Comparison of ENCODE assay signal across 23 cellular contexts in the genomic region with DNA sequence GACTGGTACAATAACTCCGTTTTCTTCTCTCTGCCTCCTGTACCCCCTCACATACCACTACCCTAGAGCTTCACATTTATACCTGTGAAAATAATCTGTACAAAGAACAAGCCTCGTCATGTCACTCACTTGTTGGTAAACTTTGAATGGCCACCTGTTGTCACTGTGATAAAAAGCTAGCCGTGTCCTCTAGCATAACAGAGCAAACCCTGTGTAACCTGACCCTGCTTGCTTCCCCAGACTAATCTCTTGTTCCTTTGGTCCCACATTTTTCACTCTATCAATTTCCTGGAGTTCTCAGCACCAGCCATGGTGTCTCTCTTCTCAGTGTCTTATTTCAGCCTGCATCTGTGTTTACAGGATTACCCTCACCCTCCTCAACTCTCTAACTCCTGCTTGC.
DNase-seq lines count a peak whose midpoint lies in the region; ATAC-seq, FAIRE-seq and TF ChIP-seq lines count a peak whose summit lies in the region.
"Had no signal": no experiment of that assay in that cellular context is flagged by ENCODE, and none has a peak within 500 bp of the region (broad histone marks: within the 10 kb centered on the region; RNA-seq: fewer than 3 reads in every experiment).

No MANE protein-coding gene starts in this region.

- in situ Hi-C loops in HepG2 (cut with HindIII; ENCODE audit: extremely low pct_ligation_motif_present, low pct_unique_long_range_greater_than_20kb): no loop called here

- no peaks in the 10 kb centered on the region for H3K36me3 Mint-ChIP-seq in endothelial cell (ENCODE audit: low read depth, unreplicated experiment)
- no peaks in the 10 kb centered on the region for H3K36me3 Mint-ChIP-seq in type B pancreatic cell
- H3K36me3 Mint-ChIP-seq: activated naive CD8-positive, alpha-beta T cell treated with anti-CD3 and anti-CD28 coated beads, Interleukin-2, amount 10 ng/mL, durations not matched to agents 7 days and 5 days; immature natural killer cell had no signal

- H3K4me3 Mint-ChIP-seq in endothelial cell (ENCODE audit: unreplicated experiment): no peak overlapping the region
- peak overlapping the region; percentile 2 for H3K4me3 Mint-ChIP-seq in type B pancreatic cell
- H3K4me3 Mint-ChIP-seq: activated naive CD8-positive, alpha-beta T cell treated with anti-CD3 and anti-CD28 coated beads, Interleukin-2, amount 10 ng/mL, durations not matched to agents 7 days and 5 days; immature natural killer cell had no signal

- H3K4me1 Mint-ChIP-seq in endothelial cell (ENCODE audit: unreplicated experiment): peaks cover 22% of the 10 kb centered on the region
- peaks cover 19% of the 10 kb centered on the region for H3K4me1 Mint-ChIP-seq in type B pancreatic cell (ENCODE audit: unreplicated experiment)
- H3K4me1 Mint-ChIP-seq: activated naive CD8-positive, alpha-beta T cell treated with anti-CD3 and anti-CD28 coated beads, Interleukin-2, amount 10 ng/mL, durations not matched to agents 7 days and 5 days; immature natural killer cell had no signal

- no peak overlapping the region for H3K9ac ChIP-seq in HepG2 (ENCODE audit: insufficient read depth, low read depth, low read length)
- H3K9ac ChIP-seq: BLaER1 treated with 17β-estradiol and CSF1 and Interleukin-3, amounts not matched to agents 10 nM and 100 nM; parathyroid adenoma had no signal

- CTCF ChIA-PET in HepG2 (lab: Yijun Ruan, JAX; ENCODE audit: low intra/inter-chr PET ratio, low total read pairs): no interaction called here

- intact Hi-C loops in HepG2 (cut with micrococcal nuclease; ENCODE audit: unreplicated experiment): no loop called here
- intact Hi-C loops in right lobe of liver (cut with DNase I): no loop called here
- intact Hi-C loops in adrenal gland (cut with DNase I): no loop called here

- no peak for TF ChIP-seq EP300 in HepG2 (IDR thresholded peaks at IDR 0.05; ENCODE audit: low read depth in 2 of 2, low read length in 2 of 2)
- no peak for TF ChIP-seq EP300 in HepG2 (CRISPR knock-in tag; IDR thresholded peaks at IDR 0.05; ENCODE audit: borderline replicate concordance)

- no TSS peak for BruUV-seq in HepG2 (replicated peaks; lab: Mats Ljungman, UMichigan)

- no peaks in the 10 kb centered on the region for H3K27me3 ChIP-seq in HepG2 (ENCODE audit: control insufficient read depth in 1 of 2, insufficient read depth in 2 of 2, low read length in 2 of 2)
- no peaks in the 10 kb centered on the region for H3K27me3 ChIP-seq in right lobe of liver
- no peaks in the 10 kb centered on the region for H3K27me3 ChIP-seq in adrenal gland
- H3K27me3 ChIP-seq: BLaER1 treated with 17β-estradiol and CSF1 and Interleukin-3, amounts not matched to agents 10 nM and 100 nM had no signal

- no peak overlapping the region for H3K4me2 ChIP-seq in HepG2 (ENCODE audit: low read depth, low read length)
- H3K4me2 ChIP-seq: BLaER1 treated with 17β-estradiol and CSF1 and Interleukin-3, amounts not matched to agents 10 nM and 100 nM had no signal

- TF ChIP-seq RAD21 in HepG2 (CRISPR knock-in tag; IDR thresholded peaks at IDR 0.05): no peak

- H3K36me3 ChIP-seq in HepG2 (replicated peaks in 1 of 2; ENCODE audit: control insufficient read depth in 1 of 2, insufficient read depth in 2 of 2, low read length in 2 of 2): no peaks in the 10 kb centered on the region
- H3K36me3 ChIP-seq in right lobe of liver: no peaks in the 10 kb centered on the region
- H3K36me3 ChIP-seq in adrenal gland (replicated peaks in 1 of 2): no peaks in the 10 kb centered on the region
- H3K36me3 ChIP-seq: BLaER1 treated with 17β-estradiol and CSF1 and Interleukin-3, amounts not matched to agents 10 nM and 100 nM had no signal

- H3K9me3 ChIP-seq in HepG2 (ENCODE audit: low read length): no peaks in the 10 kb centered on the region
- no peaks in the 10 kb centered on the region for H3K9me3 ChIP-seq in right lobe of liver
- H3K9me3 ChIP-seq in adrenal gland (replicated peaks in 1 of 3): no peaks in the 10 kb centered on the region
- H3K9me3 ChIP-seq: BLaER1 treated with 17β-estradiol and CSF1 and Interleukin-3, amounts not matched to agents 10 nM and 100 nM had no signal

- no peak overlapping the region for H3K4me3 ChIP-seq in HepG2 (replicated peaks in 1 of 3; ENCODE audit: insufficient read depth in 1 of 3, low read depth in 2 of 3, low read length in 3 of 3)
- H3K4me3 ChIP-seq in right lobe of liver: no peak overlapping the region
- H3K4me3 ChIP-seq in adrenal gland: no peak overlapping the region
- H3K4me3 ChIP-seq: BLaER1 treated with 17β-estradiol and CSF1 and Interleukin-3, amounts not matched to agents 10 nM and 100 nM; dorsolateral prefrontal cortex; SK-N-MC had no signal

- H4K20me1 ChIP-seq in HepG2 (ENCODE audit: insufficient read depth, low read length): no peaks in the 10 kb centered on the region
- H4K20me1 ChIP-seq: BLaER1 treated with 17β-estradiol and CSF1 and Interleukin-3, amounts not matched to agents 10 nM and 100 nM had no signal

- ATAC-seq in HepG2: no peak
- no peak for ATAC-seq in right lobe of liver
- no peak for ATAC-seq in HG02588 (IDR thresholded peaks at IDR 0.05; ENCODE audit: unreplicated experiment)
- ATAC-seq: activated CD4-positive, CD25-positive, alpha-beta regulatory T cell treated with anti-CD3 and anti-CD28 coated beads, Interleukin-2, amount 50 U/mL, for 24 hours; esophagus mucosa; Panc1 had no signal

- no peak for FAIRE-seq in HepG2 (lab: Jason Lieb, UNC)
- FAIRE-seq: bronchial epithelial cell had no signal

- no peak for DNase-seq in HepG2 (ENCODE audit: low spot score)
- DNase-seq in right lobe of liver: no peak
- DNase-seq in NCI-H748 treated with DMSO at 0.1 percent for 48 hours (lab: John Stamatoyannopoulos, UW): peak; percentile 19
- no peak for DNase-seq in endothelial cell (ENCODE audit: low spot score)
- DNase-seq in type B pancreatic cell (ENCODE audit: extremely low spot score, unreplicated experiment): no peak
- DNase-seq in adrenal gland: no peak
- DNase-seq in activated CD8-positive, alpha-beta memory T cell treated with anti-CD3 and anti-CD28 coated beads for 24 hours: no peak
- DNase-seq: activated naive CD8-positive, alpha-beta T cell treated with anti-CD3 and anti-CD28 coated beads, Interleukin-2, amount 10 ng/mL, durations not matched to agents 7 days and 5 days; DND-41; dorsolateral prefrontal cortex; HCEC 1CT; immature natural killer cell; Kasumi-1; NCI-H1092 treated with DMSO at 0.1 percent for 48 hours; NCI-H446 treated with DMSO at 0.1 percent for 48 hours had no signal

- H3K27ac ChIP-seq in HepG2 (ENCODE audit: extremely low read length, insufficient read depth, low read length) (no peak overlapping the region), right lobe of liver (no peak overlapping the region), adrenal gland (no peak overlapping the region)
- H3K27ac ChIP-seq: BLaER1 treated with 17β-estradiol and CSF1 and Interleukin-3, amounts not matched to agents 10 nM and 100 nM; dorsolateral prefrontal cortex; parathyroid adenoma; SK-N-MC had no signal

- POLR2A ChIA-PET in HepG2 (lab: Yijun Ruan, JAX): no interaction called here

- H3K27ac Mint-ChIP-seq in endothelial cell (ENCODE audit: unreplicated experiment) (peak overlapping the region; percentile 78), type B pancreatic cell (peak overlapping the region; percentile 21)
- H3K27ac Mint-ChIP-seq: activated naive CD8-positive, alpha-beta T cell treated with anti-CD3 and anti-CD28 coated beads, Interleukin-2, amount 10 ng/mL, durations not matched to agents 7 days and 5 days; immature natural killer cell had no signal

- H3K4me1 ChIP-seq in HepG2 (ENCODE audit: insufficient read depth, low read length) (no peaks in the 10 kb centered on the region), right lobe of liver (no peaks in the 10 kb centered on the region), adrenal gland (replicated peaks in 1 of 2) (no peaks in the 10 kb centered on the region)
- H3K4me1 ChIP-seq: parathyroid adenoma had no signal

- TF ChIP-seq CTCF in HepG2 (CRISPR knock-in tag; IDR thresholded peaks at IDR 0.05): no peak
- no peak for TF ChIP-seq CTCF in right lobe of liver (IDR thresholded peaks at IDR 0.05)
- no peak for TF ChIP-seq CTCF in endothelial cell (IDR thresholded peaks at IDR 0.05; ENCODE audit: unreplicated experiment)
- no peak for TF ChIP-seq CTCF in type B pancreatic cell (conservative IDR thresholded peaks at IDR 0.05)
- TF ChIP-seq CTCF in adrenal gland (IDR thresholded peaks at IDR 0.05): no peak

- H2AFZ ChIP-seq in HepG2 (ENCODE audit: low read length): peak overlapping the region; percentile 6
- H2AFZ ChIP-seq: parathyroid adenoma had no signal

- no peaks in the 10 kb centered on the region for H3K79me2 ChIP-seq in HepG2 (ENCODE audit: insufficient read depth, low read length)
- H3K79me2 ChIP-seq: parathyroid adenoma had no signal

- 4% methylated on average over 3 of the region's 3 CpGs for WGBS in HepG2 (ENCODE audit: low lambda C conversion rate)
- 18% methylated on average over 3 of the region's 3 CpGs for WGBS in right lobe of liver (ENCODE audit: insufficient coverage, low coverage, low lambda C conversion rate, missing lambda C conversion rate)
- 43 to 52% (median 48%) methylated on average over 3 of the region's 3 CpGs for WGBS in adrenal gland, 4 donors

- H3K27me3 Mint-ChIP-seq in endothelial cell (ENCODE audit: unreplicated experiment) (no peaks in the 10 kb centered on the region), type B pancreatic cell (no peaks in the 10 kb centered on the region)
- H3K27me3 Mint-ChIP-seq: activated naive CD8-positive, alpha-beta T cell treated with anti-CD3 and anti-CD28 coated beads, Interleukin-2, amount 10 ng/mL, durations not matched to agents 7 days and 5 days had no signal

- TF ChIP-seq POLR2A in HepG2 (IDR thresholded peaks at IDR 0.05; ENCODE audit: insufficient read depth in 1 of 2, low read depth in 2 of 2, low read length in 2 of 2) (no peak), right lobe of liver (IDR thresholded peaks at IDR 0.05) (no peak), adrenal gland (IDR thresholded peaks at IDR 0.05) (no peak)

- H3K9me3 Mint-ChIP-seq in endothelial cell (ENCODE audit: unreplicated experiment) (no peaks in the 10 kb centered on the region), type B pancreatic cell (no peaks in the 10 kb centered on the region)
- H3K9me3 Mint-ChIP-seq: activated naive CD8-positive, alpha-beta T cell treated with anti-CD3 and anti-CD28 coated beads, Interleukin-2, amount 10 ng/mL, durations not matched to agents 7 days and 5 days had no signal

TF ChIP-seq in HepG2, 621 proteins besides CTCF, POLR2A, EP300 and RAD21 (continues in another document):
- TF ChIP-seq BRD4 (CRISPR knock-in tag; IDR thresholded peaks at IDR 0.05) (no peak), WIZ (CRISPR knock-in tag; IDR thresholded peaks at IDR 0.05) (no peak), SOX13 (IDR thresholded peaks at IDR 0.05) (no peak), SOX13 (CRISPR knock-in tag; conservative IDR thresholded peaks at IDR 0.05 in 1 of 2, IDR thresholded peaks at IDR 0.05 in 1 of 2) (no peak), ZNF251 (CRISPR knock-in tag; IDR thresholded peaks at IDR 0.05) (no peak)
